Comparison of ENCODE assay signal across 10 cellular contexts in genomic region chr10:100968037-100968736, GRCh38. TPM values are rescaled to one million over a fixed set of nuclear protein-coding genes. Genes with fewer than 3 reads are reported as not detected.
DNase-seq lines count a peak whose midpoint lies in the region; ATAC-seq and TF ChIP-seq lines count a peak whose summit lies in the region.
"Had no signal": no experiment of that assay in that cellular context is flagged by ENCODE, and none has a peak within 500 bp of the region (broad histone marks: within the 10 kb centered on the region; RNA-seq: fewer than 3 reads in every experiment).

No MANE protein-coding gene starts in this region.

- peak overlapping the region; percentile 42 for H3K27ac Mint-ChIP-seq in stimulated activated effector memory CD8-positive, alpha-beta T cell treated with anti-CD3 and anti-CD28 coated beads, Interleukin-12 subunit alpha, Interleukin-12 subunit beta, amount 100 ng/mL, for 72 hours

- BruUV-seq in PC-3 (replicated peaks; lab: Mats Ljungman, UMichigan): no TSS peak

- H3K36me3 ChIP-seq in PC-3 (ENCODE audit: low read depth, low read length) (no peaks in the 10 kb centered on the region; the same call in none of the 2 replicates), iPS-20b (ENCODE audit: insufficient read depth, low read depth, low read length) (peaks cover 15% of the 10 kb centered on the region)
- H3K36me3 ChIP-seq: thoracic aorta had no signal

- H3K4me1 ChIP-seq in PC-3 (ENCODE audit: insufficient read depth, low read length) (peaks cover 6% of the 10 kb centered on the region; the same call in 1 of the 2 replicates), iPS-20b (ENCODE audit: insufficient read depth, low read length) (no peaks in the 10 kb centered on the region)

- TF ChIP-seq CTCF in PC-3 (conservative IDR thresholded peaks at IDR 0.05; ENCODE audit: low read depth, low read length): no peak

- no peaks in the 10 kb centered on the region for H3K27me3 ChIP-seq in PC-3 (ENCODE audit: low read length)
- H3K27me3 ChIP-seq in iPS-20b (ENCODE audit: insufficient read depth, low read length): peaks cover 13% of the 10 kb centered on the region

- H3K9me3 ChIP-seq in PC-3 (ENCODE audit: low read length) (no peaks in the 10 kb centered on the region), iPS-20b (ENCODE audit: insufficient read depth, low read depth, low read length) (no peaks in the 10 kb centered on the region)
- H3K9me3 ChIP-seq: thoracic aorta had no signal

- no peaks in the 10 kb centered on the region for H4K20me1 ChIP-seq in PC-3 (ENCODE audit: low read length)

- peak overlapping the region; percentile 67 for H3K4me3 Mint-ChIP-seq in activated T-cell treated with anti-CD3 and anti-CD28 coated beads, Interleukin-2, amount 50 U/mL, for 4 hours
- peak overlapping the region; percentile 60 for H3K4me3 Mint-ChIP-seq in stimulated activated effector memory CD8-positive, alpha-beta T cell treated with anti-CD3 and anti-CD28 coated beads, Interleukin-12 subunit alpha, Interleukin-12 subunit beta, amount 100 ng/mL, for 72 hours

- no peaks in the 10 kb centered on the region for H3F3A ChIP-seq in PC-3 (ENCODE audit: low read length, unreplicated experiment)

- H3K9me2 ChIP-seq in PC-3 (replicated peaks; ENCODE audit: low read length): no peaks in the 10 kb centered on the region

- no peak for DNase-seq in activated T-cell treated with anti-CD3 and anti-CD28 coated beads, Interleukin-2, amount 50 U/mL, for 4 hours
- DNase-seq in activated T-cell treated with anti-CD3 and anti-CD28 coated beads for 4 hours: no peak
- no peak for DNase-seq in PC-3
- DNase-seq in stimulated activated effector memory CD8-positive, alpha-beta T cell treated with anti-CD3 and anti-CD28 coated beads, Interleukin-12 subunit alpha, Interleukin-12 subunit beta, amount 100 ng/mL, for 72 hours (ENCODE audit: low spot score in 2 of 2): no peak
- DNase-seq: NCI-H2081 treated with DMSO at 0.1 percent for 48 hours had no signal

- peaks cover 11% of the 10 kb centered on the region for H3K4me1 Mint-ChIP-seq in activated T-cell treated with anti-CD3 and anti-CD28 coated beads, Interleukin-2, amount 50 U/mL, for 4 hours (ENCODE audit: low read depth)
- peaks cover 27% of the 10 kb centered on the region for H3K4me1 Mint-ChIP-seq in stimulated activated effector memory CD8-positive, alpha-beta T cell treated with anti-CD3 and anti-CD28 coated beads, Interleukin-12 subunit alpha, Interleukin-12 subunit beta, amount 100 ng/mL, for 72 hours

- H3K27me3 Mint-ChIP-seq in activated T-cell treated with anti-CD3 and anti-CD28 coated beads, Interleukin-2, amount 50 U/mL, for 4 hours (ENCODE audit: low read depth): no peaks in the 10 kb centered on the region

- H3K36me3 Mint-ChIP-seq in activated T-cell treated with anti-CD3 and anti-CD28 coated beads, Interleukin-2, amount 50 U/mL, for 4 hours (ENCODE audit: insufficient read depth): peaks cover 3% of the 10 kb centered on the region
- H3K36me3 Mint-ChIP-seq in stimulated activated effector memory CD8-positive, alpha-beta T cell treated with anti-CD3 and anti-CD28 coated beads, Interleukin-12 subunit alpha, Interleukin-12 subunit beta, amount 100 ng/mL, for 72 hours: peaks cover 7% of the 10 kb centered on the region

- POLR2A ChIA-PET in PC-3 (lab: Charles Lee; ENCODE audit: unreplicated experiment): no interaction called here

- CTCF ChIA-PET in PC-3 (lab: Charles Lee): no interaction called here

- H3K27ac ChIP-seq in PC-3 (ENCODE audit: low read length) (no peak overlapping the region), iPS-20b (ENCODE audit: low read length) (no peak overlapping the region)
- H3K27ac ChIP-seq: thoracic aorta had no signal

- H2AFZ ChIP-seq in PC-3 (ENCODE audit: low read length): no peak overlapping the region

- H3K9ac ChIP-seq in PC-3 (ENCODE audit: low read length) (no peak overlapping the region), iPS-20b (ENCODE audit: low read depth, low read length) (no peak overlapping the region; the same call in 1 of the 2 replicates)

- ATAC-seq in activated T-cell treated with anti-CD3 and anti-CD28 coated beads, Interleukin-2, amount 50 U/mL, for 4 hours: no peak
- ATAC-seq in PC-3: no peak
- ATAC-seq in stimulated activated effector memory CD8-positive, alpha-beta T cell treated with anti-CD3 and anti-CD28 coated beads, Interleukin-12 subunit alpha, Interleukin-12 subunit beta, amount 100 ng/mL, for 72 hours: no peak
- ATAC-seq in GM18505 (IDR thresholded peaks at IDR 0.05; ENCODE audit: unreplicated experiment): no peak
- no peak for ATAC-seq in GM21576 (IDR thresholded peaks at IDR 0.05; ENCODE audit: unreplicated experiment)
- ATAC-seq in GM21381 (IDR thresholded peaks at IDR 0.05; ENCODE audit: unreplicated experiment): no peak

- H3K79me2 ChIP-seq in PC-3 (ENCODE audit: low read length): no peaks in the 10 kb centered on the region

- no peaks in the 10 kb centered on the region for H3K9me3 Mint-ChIP-seq in activated T-cell treated with anti-CD3 and anti-CD28 coated beads, Interleukin-2, amount 50 U/mL, for 4 hours
- no peaks in the 10 kb centered on the region for H3K9me3 Mint-ChIP-seq in stimulated activated effector memory CD8-positive, alpha-beta T cell treated with anti-CD3 and anti-CD28 coated beads, Interleukin-12 subunit alpha, Interleukin-12 subunit beta, amount 100 ng/mL, for 72 hours

- peak overlapping the region; percentile 77; the same call in 1 of the 2 replicates for H3K4me3 ChIP-seq in PC-3 (ENCODE audit: low read length)
- peak overlapping the region; percentile 66; the same call in 1 of the 2 replicates for H3K4me3 ChIP-seq in iPS-20b (ENCODE audit: low read length)

- peak overlapping the region; percentile 99 for H3K4me2 ChIP-seq in PC-3 (ENCODE audit: low read length)

- no peak for TF ChIP-seq POLR2A in GM18505 (IDR thresholded peaks at IDR 0.05; ENCODE audit: borderline replicate concordance, extremely low read depth, insufficient read depth, insufficient read length)

- intact Hi-C loops in PC-3 (cut with micrococcal nuclease): no loop called here

RNA-seq across cellular contexts. Expression of gene SEMA4G, which starts 1.1 kb away (rescaled TPM):
- total RNA-seq in activated T-cell treated with anti-CD3 and anti-CD28 coated beads, Interleukin-2, amount 50 U/mL, for 4 hours: under 1 TPM; 0.35 to 0.69 (median 0.48) TPM
- total RNA-seq in PC-3 (2014; rRNA removed): 2.6 TPM in 2 replicates

RNA-seq across cellular contexts. Expression of gene MRPL43, which starts 19.1 kb away (rescaled TPM):
- total RNA-seq in activated T-cell treated with anti-CD3 and anti-CD28 coated beads, Interleukin-2, amount 50 U/mL, for 4 hours: 10 to 100 TPM; 68.8 to 76.3 (median 69.3) TPM
- total RNA-seq in PC-3 (2014; rRNA removed): 81.0 and 90.5 TPM in 2 replicates

RNA-seq across cellular contexts. Expression of gene TWNK, which starts 19.2 kb away (rescaled TPM):
- 10 to 100 TPM; 49.8 to 55.5 (median 55.5) TPM for total RNA-seq in activated T-cell treated with anti-CD3 and anti-CD28 coated beads, Interleukin-2, amount 50 U/mL, for 4 hours
- 7.5 and 8.0 TPM in 2 replicates for total RNA-seq in PC-3 (2014; rRNA removed)

RNA-seq across cellular contexts. Expression of gene LZTS2, which starts 31.4 kb away (rescaled TPM):
- 10 to 100 TPM in 1 of 3 donors, 1 to 10 TPM in 2; 9.3 to 10.2 (median 9.8) TPM for total RNA-seq in activated T-cell treated with anti-CD3 and anti-CD28 coated beads, Interleukin-2, amount 50 U/mL, for 4 hours
- 58.3 and 67.2 TPM in 2 replicates for total RNA-seq in PC-3 (2014; rRNA removed)

RNA-seq across cellular contexts. Expression of gene SLF2, which starts 55.4 kb away (rescaled TPM):
- total RNA-seq in activated T-cell treated with anti-CD3 and anti-CD28 coated beads, Interleukin-2, amount 50 U/mL, for 4 hours: 10 to 100 TPM; 16.6 to 18.6 (median 17.6) TPM
- 18.5 and 19.5 TPM in 2 replicates for total RNA-seq in PC-3 (2014; rRNA removed)
